In genomic region chr12:47790676-47791350, GRCh38 we compare ENCODE assay signal across 16 cellular contexts. TPM values are rescaled to one million over a fixed set of nuclear protein-coding genes. Genes with fewer than 3 reads are reported as not detected.
A peak's percentile ranks its signal among the peaks of the same experiment; 100 is the strongest.
DNase-seq lines count a peak whose midpoint lies in the region; ATAC-seq, FAIRE-seq and TF ChIP-seq lines count a peak whose summit lies in the region.
"Had no signal": no experiment of that assay in that cellular context is flagged by ENCODE, and none has a peak within 500 bp of the region (broad histone marks: within the 10 kb centered on the region; RNA-seq: fewer than 3 reads in every experiment).

No MANE protein-coding gene starts in this region.

- peaks cover 57% of the 10 kb centered on the region for H3K36me3 ChIP-seq in bronchial epithelial cell (ENCODE audit: control insufficient read depth, insufficient read depth, low read length)
- peaks cover 0 to 26% of the 10 kb centered on the region in 2 donors for H3K36me3 ChIP-seq in body of pancreas (replicated peaks in 1 of 2; ENCODE audit: insufficient read depth in 1 of 2, low read depth in 2 of 2)

- peak; percentile 32 for FAIRE-seq in bronchial epithelial cell (lab: Jason Lieb, UNC)
- FAIRE-seq: G401.6 had no signal

- H3K4me1 Mint-ChIP-seq in activated CD4-positive, alpha-beta T cell treated with anti-CD3 and anti-CD28 coated beads, Interleukin-2, amount 10 ng/mL, durations not matched to agents 7 days and 5 days, result no peaks in the 10 kb centered on the region
- peaks cover 0 to 6% of the 10 kb centered on the region in 2 donors for H3K4me1 Mint-ChIP-seq in stimulated activated naive B cell treated with anti-CD40 and anti-IgM and Interleukin-4, amounts not matched to agents 10 μg/mL and 1 μg/mL and 100 μg/mL, for 72 hours

- no peaks in the 10 kb centered on the region for H3K27me3 Mint-ChIP-seq in activated CD4-positive, alpha-beta T cell treated with anti-CD3 and anti-CD28 coated beads, Interleukin-2, amount 10 ng/mL, durations not matched to agents 7 days and 5 days
- H3K27me3 Mint-ChIP-seq in stimulated activated naive B cell treated with anti-CD40 and anti-IgM and Interleukin-4, amounts not matched to agents 10 μg/mL and 1 μg/mL and 100 μg/mL, for 72 hours, result no peaks in the 10 kb centered on the region

- TF ChIP-seq CTCF in bronchial epithelial cell (IDR thresholded peaks at IDR 0.05; ENCODE audit: insufficient read depth, low read length, severe bottlenecking) (no peak), body of pancreas (IDR thresholded peaks at IDR 0.05) (no peak)

- ATAC-seq in left ventricle myocardium superior (no peak), HG02642 (IDR thresholded peaks at IDR 0.05; ENCODE audit: poor library complexity, unreplicated experiment) (no peak), body of pancreas (no peak)
- ATAC-seq in stimulated activated naive B cell treated with anti-CD40 and anti-IgM and Interleukin-4, amounts not matched to agents 10 μg/mL and 1 μg/mL and 100 μg/mL, for 72 hours (replicated peaks), result no peak
- ATAC-seq: HCT116 had no signal

- POLR2A ChIA-PET in activated CD4-positive, alpha-beta T cell treated with anti-CD3 and anti-CD28 coated beads, Interleukin-2, amount 10 ng/mL, durations not matched to agents 7 days and 5 days (lab: Charles Lee), result no interaction called here

- no peak overlapping the region for H3K4me3 ChIP-seq in bronchial epithelial cell (ENCODE audit: low read depth, low read length)
- H3K4me3 ChIP-seq in body of pancreas, result no peak overlapping the region
- H3K4me3 ChIP-seq: BLaER1, GM23248 had no signal

- H3K27ac ChIP-seq in body of pancreas, result no peak overlapping the region
- H3K27ac ChIP-seq: BLaER1, GM23248 had no signal

- no peaks in the 10 kb centered on the region for H3K9me3 ChIP-seq in body of pancreas
- H3K9me3 ChIP-seq: BLaER1 had no signal

- H3K27ac Mint-ChIP-seq in activated CD4-positive, alpha-beta T cell treated with anti-CD3 and anti-CD28 coated beads, Interleukin-2, amount 10 ng/mL, durations not matched to agents 7 days and 5 days, result peak overlapping the region; percentile 57
- H3K27ac Mint-ChIP-seq in stimulated activated naive B cell treated with anti-CD40 and anti-IgM and Interleukin-4, amounts not matched to agents 10 μg/mL and 1 μg/mL and 100 μg/mL, for 72 hours, result peak overlapping the region; percentile 37

- no peaks in the 10 kb centered on the region for H3K27me3 ChIP-seq in bronchial epithelial cell (ENCODE audit: control insufficient read depth, insufficient read depth, low read length)
- no peaks in the 10 kb centered on the region for H3K27me3 ChIP-seq in body of pancreas
- H3K27me3 ChIP-seq: BLaER1 had no signal

- no peak overlapping the region for H3K4me3 Mint-ChIP-seq in activated CD4-positive, alpha-beta T cell treated with anti-CD3 and anti-CD28 coated beads, Interleukin-2, amount 10 ng/mL, durations not matched to agents 7 days and 5 days
- H3K4me3 Mint-ChIP-seq in stimulated activated naive B cell treated with anti-CD40 and anti-IgM and Interleukin-4, amounts not matched to agents 10 μg/mL and 1 μg/mL and 100 μg/mL, for 72 hours, result no peak overlapping the region

- intact Hi-C loops in left ventricle myocardium superior (cut with micrococcal nuclease) (no loop called here), cardiac septum (cut with DNase I) (no loop called here), body of pancreas (cut with DNase I) (no loop called here)

- 85 to 89% methylated on average over 15 to 17 of the region's 20 CpGs for WGBS in body of pancreas, 2 donors

- no peaks in the 10 kb centered on the region for H3K4me1 ChIP-seq in body of pancreas
- H3K4me1 ChIP-seq: BLaER1 had no signal

- DNase-seq in activated CD4-positive, alpha-beta T cell treated with anti-CD3 and anti-CD28 coated beads, Interleukin-2, amount 10 ng/mL, durations not matched to agents 7 days and 5 days, result no peak
- DNase-seq in activated CD4-positive, alpha-beta T cell treated with anti-CD3 and anti-CD28 coated beads, Interleukin-2, amount 50 U/mL, for 4 hours, result no peak
- DNase-seq in left ventricle myocardium superior (peak; percentile 26), cardiac septum (ENCODE audit: low spot score) (no peak), bronchial epithelial cell (ENCODE audit: low read depth) (no peak), body of pancreas (no peak)
- DNase-seq in stimulated activated naive B cell treated with anti-CD40 and anti-IgM and Interleukin-4, amounts not matched to agents 10 μg/mL and 1 μg/mL and 100 μg/mL, for 72 hours, result no peak
- DNase-seq: DND-41, GM23248, NCI-H187, NCI-H345, NCI-H526 had no signal

- TF ChIP-seq POLR2A in body of pancreas (IDR thresholded peaks at IDR 0.05), result no peak

- CTCF ChIA-PET in activated CD4-positive, alpha-beta T cell treated with anti-CD3 and anti-CD28 coated beads, Interleukin-2, amount 10 ng/mL, durations not matched to agents 7 days and 5 days (lab: Charles Lee), result interaction anchor here (0.8 to 3.8 kb wide), 7 partner anchors 9 to 49 kb away, joined by 3 to 21 read pairs (median 9); no protein-coding TSS in a partner anchor

- peaks cover 69% of the 10 kb centered on the region for H3K36me3 Mint-ChIP-seq in activated CD4-positive, alpha-beta T cell treated with anti-CD3 and anti-CD28 coated beads, Interleukin-2, amount 10 ng/mL, durations not matched to agents 7 days and 5 days (ENCODE audit: low read depth)
- H3K36me3 Mint-ChIP-seq in stimulated activated naive B cell treated with anti-CD40 and anti-IgM and Interleukin-4, amounts not matched to agents 10 μg/mL and 1 μg/mL and 100 μg/mL, for 72 hours, result peaks cover 66 to 74% of the 10 kb centered on the region in 2 donors

- H3K9me3 Mint-ChIP-seq in activated CD4-positive, alpha-beta T cell treated with anti-CD3 and anti-CD28 coated beads, Interleukin-2, amount 10 ng/mL, durations not matched to agents 7 days and 5 days, result no peaks in the 10 kb centered on the region
- no peaks in the 10 kb centered on the region for H3K9me3 Mint-ChIP-seq in stimulated activated naive B cell treated with anti-CD40 and anti-IgM and Interleukin-4, amounts not matched to agents 10 μg/mL and 1 μg/mL and 100 μg/mL, for 72 hours

RNA-seq across cellular contexts. Expression of gene SLC48A1, which starts 17.8 kb away (rescaled TPM):
- total RNA-seq in activated CD4-positive, alpha-beta T cell treated with anti-CD3 and anti-CD28 coated beads, Interleukin-2, amount 10 ng/mL, durations not matched to agents 7 days and 5 days, result 1 to 10 TPM; 7.9 to 9.1 TPM
- total RNA-seq in left ventricle myocardium superior (23.7 TPM), cardiac septum (20.7 TPM), bronchial epithelial cell (7.3 and 10.3 TPM in 2 replicates), body of pancreas (10 to 100 TPM; 12.7 to 22.1 TPM)

RNA-seq across cellular contexts. Expression of gene HDAC7, which starts 28.9 kb away (rescaled TPM):
- total RNA-seq in activated CD4-positive, alpha-beta T cell treated with anti-CD3 and anti-CD28 coated beads, Interleukin-2, amount 10 ng/mL, durations not matched to agents 7 days and 5 days, result 100 to 1,000 TPM; 218 to 232 TPM
- total RNA-seq in left ventricle myocardium superior (35.4 TPM), cardiac septum (62.7 TPM), bronchial epithelial cell (7.1 and 9.0 TPM in 2 replicates), body of pancreas (10 to 100 TPM; 26.2 to 26.7 TPM)

RNA-seq across cellular contexts. Expression of gene RAPGEF3, which starts 32.1 kb away (rescaled TPM):
- total RNA-seq in activated CD4-positive, alpha-beta T cell treated with anti-CD3 and anti-CD28 coated beads, Interleukin-2, amount 10 ng/mL, durations not matched to agents 7 days and 5 days, result under 1 TPM in 1 of 2 experiments, not detected in 1; 0.15 TPM
- total RNA-seq in left ventricle myocardium superior, result 37.6 TPM
- 26.3 TPM for total RNA-seq in cardiac septum
- 0.90 and 3.9 TPM in 2 replicates for total RNA-seq in bronchial epithelial cell
- total RNA-seq in body of pancreas, result 10 to 100 TPM; 11.9 to 23.4 TPM
